In genomic region chr15:72242775-72243370, GRCh38 we compare ENCODE assay signal across 25 cellular contexts. TPM values are rescaled to one million over a fixed set of nuclear protein-coding genes. Genes with fewer than 3 reads are reported as not detected.
DNase-seq lines count a peak whose midpoint lies in the region; ATAC-seq and TF ChIP-seq lines count a peak whose summit lies in the region.
"Had no signal": no experiment of that assay in that cellular context is flagged by ENCODE, and none has a peak within 500 bp of the region (broad histone marks: within the 10 kb centered on the region; RNA-seq: fewer than 3 reads in every experiment).

No MANE protein-coding gene starts in this region.

- H3K27ac ChIP-seq in CD4-positive, CD25-positive, alpha-beta regulatory T cell (ENCODE audit: insufficient read depth, low read length, poor library complexity, severe bottlenecking) = no peak overlapping the region
- H3K27ac ChIP-seq in iPS-20b (ENCODE audit: low read length) (no peak overlapping the region), right lobe of liver (no peak overlapping the region)
- H3K27ac ChIP-seq: epithelial cell of prostate, heart right ventricle, psoas muscle, vagina had no signal

- TF ChIP-seq CTCF in right lobe of liver (IDR thresholded peaks at IDR 0.05) = no peak

- ATAC-seq in CD4-positive, CD25-positive, alpha-beta regulatory T cell (ENCODE audit: low read depth in 2 of 2) = no peak
- ATAC-seq in HG03378 (IDR thresholded peaks at IDR 0.05; ENCODE audit: unreplicated experiment) (no peak), right lobe of liver (no peak)
- ATAC-seq: heart right ventricle, psoas muscle, Right ventricle myocardium inferior had no signal

- H3K36me3 Mint-ChIP-seq in CD4-positive, CD25-positive, alpha-beta regulatory T cell = peaks cover 32% of the 10 kb centered on the region
- H3K36me3 Mint-ChIP-seq in activated naive CD8-positive, alpha-beta T cell = peaks cover 2% of the 10 kb centered on the region

- intact Hi-C loops in right lobe of liver (cut with DNase I) = no loop called here

- H3K4me3 ChIP-seq in CD4-positive, CD25-positive, alpha-beta regulatory T cell (ENCODE audit: low read depth, low read length) = no peak overlapping the region
- H3K4me3 ChIP-seq in iPS-20b (ENCODE audit: low read length) = 0 out of 2 replicates have a peak overlapping the region, but pooled peaks have one; percentile 6
- H3K4me3 ChIP-seq in right lobe of liver = no peak overlapping the region
- H3K4me3 ChIP-seq: heart right ventricle, psoas muscle, vagina had no signal

- peaks cover 37% of the 10 kb centered on the region for H3K36me3 ChIP-seq in CD4-positive, CD25-positive, alpha-beta regulatory T cell (ENCODE audit: control insufficient read depth, insufficient read depth, low read length)
- peaks cover 43% of the 10 kb centered on the region for H3K36me3 ChIP-seq in iPS-20b (ENCODE audit: insufficient read depth, low read depth, low read length)
- H3K36me3 ChIP-seq in right lobe of liver = peaks cover 0 to 8% (median 2%) of the 10 kb centered on the region in 4 donors

- H3K9me3 ChIP-seq in CD4-positive, CD25-positive, alpha-beta regulatory T cell (ENCODE audit: control insufficient read depth in 2 of 2, low read length in 2 of 2) = no peaks in the 10 kb centered on the region
- no peaks in the 10 kb centered on the region for H3K9me3 ChIP-seq in iPS-20b (ENCODE audit: insufficient read depth, low read depth, low read length)
- no peaks in the 10 kb centered on the region for H3K9me3 ChIP-seq in right lobe of liver
- H3K9me3 ChIP-seq: heart right ventricle, psoas muscle, vagina had no signal

- H3K27me3 ChIP-seq in CD4-positive, CD25-positive, alpha-beta regulatory T cell (ENCODE audit: control insufficient read depth, insufficient read depth, low read length) = no peaks in the 10 kb centered on the region
- peaks cover 84% of the 10 kb centered on the region for H3K27me3 ChIP-seq in iPS-20b (ENCODE audit: insufficient read depth, low read length)
- H3K27me3 ChIP-seq in right lobe of liver = no peaks in the 10 kb centered on the region
- H3K27me3 ChIP-seq: heart right ventricle, vagina had no signal

- H3K4me1 Mint-ChIP-seq in CD4-positive, CD25-positive, alpha-beta regulatory T cell = peaks cover 2 to 15% (median 3%) of the 10 kb centered on the region in 4 donors
- H3K4me1 Mint-ChIP-seq in activated naive CD8-positive, alpha-beta T cell (ENCODE audit: low read depth) = peaks cover 12% of the 10 kb centered on the region

- H3K4me3 Mint-ChIP-seq in CD4-positive, CD25-positive, alpha-beta regulatory T cell = no peak overlapping the region
- H3K4me3 Mint-ChIP-seq in activated naive CD8-positive, alpha-beta T cell = no peak overlapping the region
- H3K4me3 Mint-ChIP-seq: CD14-positive monocyte had no signal

- no peaks in the 10 kb centered on the region for H3K9me3 Mint-ChIP-seq in CD4-positive, CD25-positive, alpha-beta regulatory T cell
- no peaks in the 10 kb centered on the region for H3K9me3 Mint-ChIP-seq in activated naive CD8-positive, alpha-beta T cell (ENCODE audit: low read depth)
- H3K9me3 Mint-ChIP-seq: CD14-positive monocyte had no signal

- H3K27me3 Mint-ChIP-seq in CD4-positive, CD25-positive, alpha-beta regulatory T cell = no peaks in the 10 kb centered on the region
- H3K27me3 Mint-ChIP-seq in activated naive CD8-positive, alpha-beta T cell = no peaks in the 10 kb centered on the region

- peak overlapping the region in 2 of 3 donors; percentile 59 to 92 for H3K27ac Mint-ChIP-seq in CD4-positive, CD25-positive, alpha-beta regulatory T cell
- H3K27ac Mint-ChIP-seq in activated naive CD8-positive, alpha-beta T cell = peak overlapping the region; percentile 59

- DNase-seq in CD4-positive, CD25-positive, alpha-beta regulatory T cell = no peak
- DNase-seq in D341Med (ENCODE audit: low spot score) (peak; percentile 43), right lobe of liver (no peak), kidney glomerular epithelial cell (lab: John Stamatoyannopoulos, UW) (no peak)
- DNase-seq: activated CD4-positive, alpha-beta T cell treated with anti-CD3 and anti-CD28 coated beads for 1 hour; activated effector memory CD4-positive, alpha-beta T cell treated with Interleukin-2 at 50 U/mL for 16 hours; anterior cingulate cortex; central memory CD4-positive, alpha-beta T cell; GF-D8; heart right ventricle; NCI-H1105; NCI-H2029 treated with DMSO at 0.1 percent for 48 hours; NCI-H226; NCI-H774; OCI-M1; psoas muscle had no signal

- H3K9ac ChIP-seq in iPS-20b (ENCODE audit: low read depth, low read length) = no peak overlapping the region

- TF ChIP-seq POLR2A in right lobe of liver (IDR thresholded peaks at IDR 0.05) = no peak

- WGBS in right lobe of liver (ENCODE audit: insufficient coverage, low coverage, low lambda C conversion rate, missing lambda C conversion rate) = 66% methylated on average over 2 of the region's 2 CpGs

- no peaks in the 10 kb centered on the region for H3K4me1 ChIP-seq in CD4-positive, CD25-positive, alpha-beta regulatory T cell (ENCODE audit: control insufficient read depth, insufficient read depth, low read length, poor library complexity, severe bottlenecking)
- peaks cover 12% of the 10 kb centered on the region; the same call in 1 of the 2 replicates for H3K4me1 ChIP-seq in iPS-20b (ENCODE audit: insufficient read depth, low read length)
- no peaks in the 10 kb centered on the region for H3K4me1 ChIP-seq in right lobe of liver

RNA-seq across cellular contexts. Expression of gene PKM, which starts 11.9 kb away (rescaled TPM):
- total RNA-seq in CD4-positive, CD25-positive, alpha-beta regulatory T cell = 332 TPM
- 100 to 1,000 TPM; 380 to 510 (median 440) TPM for polyA plus RNA-seq in CD4-positive, CD25-positive, alpha-beta regulatory T cell
- total RNA-seq in right lobe of liver = 100 to 1,000 TPM in 1 of 6 experiments, 10 to 100 TPM in 5; 18.4 to 106 (median 27.2) TPM

RNA-seq across cellular contexts. Expression of gene PARP6, which starts 29.5 kb away (rescaled TPM):
- 101 TPM for total RNA-seq in CD4-positive, CD25-positive, alpha-beta regulatory T cell
- 10 to 100 TPM; 14.5 to 19.2 (median 16.0) TPM for polyA plus RNA-seq in CD4-positive, CD25-positive, alpha-beta regulatory T cell
- total RNA-seq in right lobe of liver = 10 to 100 TPM in 4 of 6 experiments, 1 to 10 TPM in 2; 7.9 to 23.0 (median 13.1) TPM

RNA-seq across cellular contexts. Expression of gene GRAMD2A, which starts 45.3 kb away (rescaled TPM):
- total RNA-seq in CD4-positive, CD25-positive, alpha-beta regulatory T cell = not detected
- not detected for polyA plus RNA-seq in CD4-positive, CD25-positive, alpha-beta regulatory T cell
- total RNA-seq in right lobe of liver = not detected
- total RNA-seq: LHCN-M2, liver, psoas muscle, Right ventricle myocardium inferior had no signal
- polyA plus RNA-seq: CD14-positive monocyte, liver had no signal
